In genomic region chr14:23241061-23241715, GRCh38 we compare ENCODE assay signal across 19 cellular contexts. TPM values are rescaled to one million over a fixed set of nuclear protein-coding genes. Genes with fewer than 3 reads are reported as not detected.
"Had no signal": no experiment of that assay in that cellular context is flagged by ENCODE, and none has a peak within 500 bp of the region (broad histone marks: within the 10 kb centered on the region; RNA-seq: fewer than 3 reads in every experiment).

No MANE protein-coding gene starts in this region.

RNA-seq across cellular contexts. Expression of gene RNF212B, which starts 3.5 kb away (rescaled TPM):
- total RNA-seq: cerebellum, colonic mucosa, dermis microvascular lymphatic vessel endothelial cell, endodermal cell, esophagus mucosa, esophagus squamous epithelium, gastrocnemius medialis, glomerular endothelial cell, heart right ventricle, kidney, left colon, left lung, left ventricle myocardium superior, lower lobe of right lung, lung microvascular endothelial cell, mesenteric fat pad, mesothelial cell of epicardium, mucosa of descending colon, myocyte had no signal
- polyA plus RNA-seq: heart right ventricle had no signal

RNA-seq across cellular contexts. Expression of gene SLC7A8, which starts 57.7 kb away (rescaled TPM):
- total RNA-seq: lung microvascular endothelial cell had no signal
